1 cellular context compared by ENCODE assay signal in genomic region chr7:158588085-158588877, GRCh38.
TF ChIP-seq lines count a peak whose summit lies in the region.

No MANE protein-coding gene starts in this region.

TF ChIP-seq in H1, 55 proteins besides CTCF, POLR2A, EP300 and RAD21 (continued from another document):
- TF ChIP-seq, protein P1, sequence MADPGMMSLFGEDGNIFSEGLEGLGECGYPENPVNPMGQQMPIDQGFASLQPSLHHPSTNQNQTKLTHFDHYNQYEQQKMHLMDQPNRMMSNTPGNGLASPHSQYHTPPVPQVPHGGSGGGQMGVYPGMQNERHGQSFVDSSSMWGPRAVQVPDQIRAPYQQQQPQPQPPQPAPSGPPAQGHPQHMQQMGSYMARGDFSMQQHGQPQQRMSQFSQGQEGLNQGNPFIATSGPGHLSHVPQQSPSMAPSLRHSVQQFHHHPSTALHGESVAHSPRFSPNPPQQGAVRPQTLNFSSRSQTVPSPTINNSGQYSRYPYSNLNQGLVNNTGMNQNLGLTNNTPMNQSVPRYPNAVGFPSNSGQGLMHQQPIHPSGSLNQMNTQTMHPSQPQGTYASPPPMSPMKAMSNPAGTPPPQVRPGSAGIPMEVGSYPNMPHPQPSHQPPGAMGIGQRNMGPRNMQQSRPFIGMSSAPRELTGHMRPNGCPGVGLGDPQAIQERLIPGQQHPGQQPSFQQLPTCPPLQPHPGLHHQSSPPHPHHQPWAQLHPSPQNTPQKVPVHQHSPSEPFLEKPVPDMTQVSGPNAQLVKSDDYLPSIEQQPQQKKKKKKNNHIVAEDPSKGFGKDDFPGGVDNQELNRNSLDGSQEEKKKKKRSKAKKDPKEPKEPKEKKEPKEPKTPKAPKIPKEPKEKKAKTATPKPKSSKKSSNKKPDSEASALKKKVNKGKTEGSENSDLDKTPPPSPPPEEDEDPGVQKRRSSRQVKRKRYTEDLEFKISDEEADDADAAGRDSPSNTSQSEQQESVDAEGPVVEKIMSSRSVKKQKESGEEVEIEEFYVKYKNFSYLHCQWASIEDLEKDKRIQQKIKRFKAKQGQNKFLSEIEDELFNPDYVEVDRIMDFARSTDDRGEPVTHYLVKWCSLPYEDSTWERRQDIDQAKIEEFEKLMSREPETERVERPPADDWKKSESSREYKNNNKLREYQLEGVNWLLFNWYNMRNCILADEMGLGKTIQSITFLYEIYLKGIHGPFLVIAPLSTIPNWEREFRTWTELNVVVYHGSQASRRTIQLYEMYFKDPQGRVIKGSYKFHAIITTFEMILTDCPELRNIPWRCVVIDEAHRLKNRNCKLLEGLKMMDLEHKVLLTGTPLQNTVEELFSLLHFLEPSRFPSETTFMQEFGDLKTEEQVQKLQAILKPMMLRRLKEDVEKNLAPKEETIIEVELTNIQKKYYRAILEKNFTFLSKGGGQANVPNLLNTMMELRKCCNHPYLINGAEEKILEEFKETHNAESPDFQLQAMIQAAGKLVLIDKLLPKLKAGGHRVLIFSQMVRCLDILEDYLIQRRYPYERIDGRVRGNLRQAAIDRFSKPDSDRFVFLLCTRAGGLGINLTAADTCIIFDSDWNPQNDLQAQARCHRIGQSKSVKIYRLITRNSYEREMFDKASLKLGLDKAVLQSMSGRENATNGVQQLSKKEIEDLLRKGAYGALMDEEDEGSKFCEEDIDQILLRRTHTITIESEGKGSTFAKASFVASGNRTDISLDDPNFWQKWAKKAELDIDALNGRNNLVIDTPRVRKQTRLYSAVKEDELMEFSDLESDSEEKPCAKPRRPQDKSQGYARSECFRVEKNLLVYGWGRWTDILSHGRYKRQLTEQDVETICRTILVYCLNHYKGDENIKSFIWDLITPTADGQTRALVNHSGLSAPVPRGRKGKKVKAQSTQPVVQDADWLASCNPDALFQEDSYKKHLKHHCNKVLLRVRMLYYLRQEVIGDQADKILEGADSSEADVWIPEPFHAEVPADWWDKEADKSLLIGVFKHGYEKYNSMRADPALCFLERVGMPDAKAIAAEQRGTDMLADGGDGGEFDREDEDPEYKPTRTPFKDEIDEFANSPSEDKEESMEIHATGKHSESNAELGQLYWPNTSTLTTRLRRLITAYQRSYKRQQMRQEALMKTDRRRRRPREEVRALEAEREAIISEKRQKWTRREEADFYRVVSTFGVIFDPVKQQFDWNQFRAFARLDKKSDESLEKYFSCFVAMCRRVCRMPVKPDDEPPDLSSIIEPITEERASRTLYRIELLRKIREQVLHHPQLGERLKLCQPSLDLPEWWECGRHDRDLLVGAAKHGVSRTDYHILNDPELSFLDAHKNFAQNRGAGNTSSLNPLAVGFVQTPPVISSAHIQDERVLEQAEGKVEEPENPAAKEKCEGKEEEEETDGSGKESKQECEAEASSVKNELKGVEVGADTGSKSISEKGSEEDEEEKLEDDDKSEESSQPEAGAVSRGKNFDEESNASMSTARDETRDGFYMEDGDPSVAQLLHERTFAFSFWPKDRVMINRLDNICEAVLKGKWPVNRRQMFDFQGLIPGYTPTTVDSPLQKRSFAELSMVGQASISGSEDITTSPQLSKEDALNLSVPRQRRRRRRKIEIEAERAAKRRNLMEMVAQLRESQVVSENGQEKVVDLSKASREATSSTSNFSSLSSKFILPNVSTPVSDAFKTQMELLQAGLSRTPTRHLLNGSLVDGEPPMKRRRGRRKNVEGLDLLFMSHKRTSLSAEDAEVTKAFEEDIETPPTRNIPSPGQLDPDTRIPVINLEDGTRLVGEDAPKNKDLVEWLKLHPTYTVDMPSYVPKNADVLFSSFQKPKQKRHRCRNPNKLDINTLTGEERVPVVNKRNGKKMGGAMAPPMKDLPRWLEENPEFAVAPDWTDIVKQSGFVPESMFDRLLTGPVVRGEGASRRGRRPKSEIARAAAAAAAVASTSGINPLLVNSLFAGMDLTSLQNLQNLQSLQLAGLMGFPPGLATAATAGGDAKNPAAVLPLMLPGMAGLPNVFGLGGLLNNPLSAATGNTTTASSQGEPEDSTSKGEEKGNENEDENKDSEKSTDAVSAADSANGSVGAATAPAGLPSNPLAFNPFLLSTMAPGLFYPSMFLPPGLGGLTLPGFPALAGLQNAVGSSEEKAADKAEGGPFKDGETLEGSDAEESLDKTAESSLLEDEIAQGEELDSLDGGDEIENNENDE (IDR thresholded peaks at IDR 0.05; ENCODE audit: insufficient replicate concordance, low read length): no peak
- TF ChIP-seq CTBP2 (IDR thresholded peaks at IDR 0.05; ENCODE audit: borderline replicate concordance, insufficient read depth, insufficient read length, low read length) (no peak), SUZ12 (IDR thresholded peaks at IDR 0.05; ENCODE audit: low read length) (peak; percentile 61; the same call in 1 of the 2 replicates), TAF1 (IDR thresholded peaks at IDR 0.05; ENCODE audit: low read depth, low read length) (no peak), EZH2 (IDR thresholded peaks at IDR 0.05; ENCODE audit: low read depth, low read length, severe bottlenecking) (peak; percentile 55), SIRT6 (IDR thresholded peaks at IDR 0.05; ENCODE audit: low read length) (no peak)
- TF ChIP-seq, protein P2, sequence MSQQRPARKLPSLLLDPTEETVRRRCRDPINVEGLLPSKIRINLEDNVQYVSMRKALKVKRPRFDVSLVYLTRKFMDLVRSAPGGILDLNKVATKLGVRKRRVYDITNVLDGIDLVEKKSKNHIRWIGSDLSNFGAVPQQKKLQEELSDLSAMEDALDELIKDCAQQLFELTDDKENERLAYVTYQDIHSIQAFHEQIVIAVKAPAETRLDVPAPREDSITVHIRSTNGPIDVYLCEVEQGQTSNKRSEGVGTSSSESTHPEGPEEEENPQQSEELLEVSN (IDR thresholded peaks at IDR 0.05): peak; percentile 23; the same call in 1 of the 2 replicates
